ENCODE assay signal across 21 cellular contexts in genomic region chr9:83106272-83106671, GRCh38. TPM values are rescaled to one million over a fixed set of nuclear protein-coding genes. Genes with fewer than 3 reads are reported as not detected.
"Had no signal": no experiment of that assay in that cellular context is flagged by ENCODE, and none has a peak within 500 bp of the region (broad histone marks: within the 10 kb centered on the region; RNA-seq: fewer than 3 reads in every experiment).

No MANE protein-coding gene starts in this region.

- H3K27ac ChIP-seq: body of pancreas, colonic mucosa, hepatocyte, pancreas, sigmoid colon, thoracic aorta had no signal

- FAIRE-seq: endometrium, pancreas had no signal

- DNase-seq: activated B cell treated with CpG ODN at 0.5 μM for 24 hours; activated CD4-positive, alpha-beta T cell treated with anti-CD3 and anti-CD28 coated beads, Interleukin-2, amount 50 U/mL, for 1 hour; activated CD8-positive, alpha-beta memory T cell treated with anti-CD3 and anti-CD28 coated beads for 24 hours; activated naive CD8-positive, alpha-beta T cell treated with anti-CD3 and anti-CD28 coated beads for 36 hours; amygdala; central memory CD4-positive, alpha-beta T cell; colonic mucosa; islet precursor cell; mammary epithelial cell; mucosa of descending colon; naive thymus-derived CD8-positive, alpha-beta T cell; pancreas; sigmoid colon; stimulated activated CD4-positive, alpha-beta T cell treated with anti-CD3 and anti-CD28 coated beads, Interleukin-1b, Interleukin-23, amount 100 ng/mL, for 48 hours had no signal

- H3K4me1 ChIP-seq: colonic mucosa, pancreas, sigmoid colon had no signal

- H3K27me3 ChIP-seq: body of pancreas, colonic mucosa, hepatocyte, pancreas, sigmoid colon had no signal

- H3K36me3 ChIP-seq: colonic mucosa, pancreas, sigmoid colon, thoracic aorta had no signal

- H3K4me3 ChIP-seq: body of pancreas, colonic mucosa, hepatocyte, mucosa of descending colon, pancreas, sigmoid colon, thoracic aorta had no signal

- ATAC-seq: esophagus mucosa; left lobe of liver; mucosa of descending colon; naive thymus-derived CD8-positive, alpha-beta T cell had no signal

- H3K9me3 ChIP-seq: body of pancreas, colonic mucosa, mucosa of descending colon, pancreas, thoracic aorta had no signal

RNA-seq across cellular contexts. Expression of gene RASEF, which starts 43.3 kb away (rescaled TPM):
- total RNA-seq: activated B cell treated with CpG ODN at 0.5 μM for 24 hours; activated naive CD8-positive, alpha-beta T cell treated with anti-CD3 and anti-CD28 coated beads for 36 hours; activated T-helper 1 cell treated with anti-CD3 and anti-CD28 coated beads, Interleukin-12 subunit alpha, Interleukin-12 subunit beta, Interleukin-2, Interleukin-4 antibody, amounts not matched to agents 30 ng/mL and 10 ng/mL and 1 ng/mL, durations not matched to agents 14 hours and 24 hours and 36 hours; naive thymus-derived CD8-positive, alpha-beta T cell had no signal
- polyA plus RNA-seq: naive thymus-derived CD8-positive, alpha-beta T cell had no signal
